In genomic region chr2:199850718-199851498, GRCh38 we compare ENCODE assay signal across 1 cellular context.
TF ChIP-seq lines count a peak whose summit lies in the region.

Gene FTCDNL1 (minus strand): TSS chr2:199851192. CDS start chr2:199848962, 2,230 bp downstream.

TF ChIP-seq in GM12878, 131 proteins besides CTCF, POLR2A, EP300 and RAD21 (continued from another document):
- TF ChIP-seq IRF3 (IDR thresholded peaks at IDR 0.05) = no peak
- TF ChIP-seq LARP7 (IDR thresholded peaks at IDR 0.05) = peak; percentile 49; the same call in 1 of the 2 replicates
- TF ChIP-seq USF2 (IDR thresholded peaks at IDR 0.05; ENCODE audit: borderline replicate concordance, low read depth, low read length) = no peak
- peak; percentile 41; the same call in 1 of the 2 replicates for TF ChIP-seq BACH1 (IDR thresholded peaks at IDR 0.05; ENCODE audit: borderline replicate concordance)
- TF ChIP-seq MTA2 (IDR thresholded peaks at IDR 0.05; ENCODE audit: low read depth) = no peak
- peak; percentile 41; the same call in 1 of the 2 replicates for TF ChIP-seq RAD51 (IDR thresholded peaks at IDR 0.05)
- TF ChIP-seq IKZF2 (IDR thresholded peaks at IDR 0.05) = peak in 1 of 2 experiments; percentile 40; a peak in 1 of 4 replicates
- TF ChIP-seq PAX5 (IDR thresholded peaks at IDR 0.05; ENCODE audit: borderline replicate concordance, low read depth, low read length) = no peak
- peak; percentile 69 for TF ChIP-seq USF1 (IDR thresholded peaks at IDR 0.05; ENCODE audit: borderline replicate concordance, extremely low read length, insufficient read depth, low read depth, low read length)
- TF ChIP-seq ZNF687 (IDR thresholded peaks at IDR 0.05) = 0 out of 2 replicates have a peak, but pooled peaks have one; percentile 40
- no peak for TF ChIP-seq SREBF2 (IDR thresholded peaks at IDR 0.05; ENCODE audit: low read length)
- TF ChIP-seq MXI1 (IDR thresholded peaks at IDR 0.05; ENCODE audit: low read depth, low read length) = peak; percentile 34; the same call in 1 of the 2 replicates
- peak; percentile 56; the same call in 1 of the 2 replicates for TF ChIP-seq IKZF1 (conservative IDR thresholded peaks at IDR 0.05)
- no peak for TF ChIP-seq PBX3 (IDR thresholded peaks at IDR 0.05; ENCODE audit: insufficient replicate concordance, low read depth, low read length)
- TF ChIP-seq RFX5 (IDR thresholded peaks at IDR 0.05; ENCODE audit: low read depth, low read length) = no peak
- TF ChIP-seq SMARCA5 (IDR thresholded peaks at IDR 0.05) = no peak
- TF ChIP-seq EED (IDR thresholded peaks at IDR 0.05; ENCODE audit: low read depth) = no peak
- peak; percentile 46; the same call in 1 of the 2 replicates for TF ChIP-seq POLR2AphosphoS5 (IDR thresholded peaks at IDR 0.05; ENCODE audit: low read length)
- TF ChIP-seq STAT3 (IDR thresholded peaks at IDR 0.05; ENCODE audit: low read depth, low read length) = no peak
- peak; percentile 26; the same call in 1 of the 2 replicates for TF ChIP-seq MAX (IDR thresholded peaks at IDR 0.05; ENCODE audit: low read depth, low read length)
- no peak for TF ChIP-seq BMI1 (IDR thresholded peaks at IDR 0.05; ENCODE audit: borderline replicate concordance)
- peak; percentile 53; the same call in 1 of the 2 replicates for TF ChIP-seq GATAD2B (conservative IDR thresholded peaks at IDR 0.05; ENCODE audit: low read depth)
- TF ChIP-seq BHLHE40 (IDR thresholded peaks at IDR 0.05; ENCODE audit: borderline replicate concordance in 1 of 2, low read depth in 2 of 2, low read length in 1 of 2) = peak; percentile 18 to 62; a peak in 2 of 4 replicates
